8 cellular contexts compared by ENCODE assay signal in genomic region chr16:11094075-11094593, GRCh38.
DNase-seq lines count a peak whose midpoint lies in the region; ATAC-seq and TF ChIP-seq lines count a peak whose summit lies in the region.

No MANE protein-coding gene starts in this region.

- ATAC-seq in GM18498 (IDR thresholded peaks at IDR 0.05; ENCODE audit: unreplicated experiment) (peak; percentile 71), HCT116 (peak; percentile 82), HG02884 (IDR thresholded peaks at IDR 0.05; ENCODE audit: unreplicated experiment) (no peak)

- TF ChIP-seq POLR2A in HCT116 (IDR thresholded peaks at IDR 0.05; ENCODE audit: borderline replicate concordance, extremely low read depth, insufficient read depth, insufficient read length), result no peak

- H3K9me2 ChIP-seq in HCT116 (ENCODE audit: insufficient read depth), result no peaks in the 10 kb centered on the region

- no peaks in the 10 kb centered on the region for H3K27me3 ChIP-seq in HCT116 (ENCODE audit: insufficient read depth, low read length)

- H3K4me1 Mint-ChIP-seq in activated naive CD4-positive, alpha-beta T cell treated with anti-CD3 and anti-CD28 coated beads for 36 hours (ENCODE audit: low read depth), result peaks cover 70% of the 10 kb centered on the region
- H3K4me1 Mint-ChIP-seq in nephron progenitor cell, result peaks cover 61% of the 10 kb centered on the region

- RAD21 ChIA-PET in HCT116 (lab: Charles Lee; ENCODE audit: low non-redundant PET in 1 of 2, low total read pairs in 2 of 2, uncharacterized antibody in 2 of 2, unreplicated experiment in 2 of 2), result no interaction called here

- no peaks in the 10 kb centered on the region for H3K79me2 ChIP-seq in HCT116 (ENCODE audit: insufficient read depth, low read length)

- H3K9ac ChIP-seq in HCT116 (ENCODE audit: low read length), result peak overlapping the region; percentile 33

- H3K4me2 ChIP-seq in HCT116 (ENCODE audit: low read length), result peak overlapping the region; percentile 70

- POLR2A ChIA-PET in HCT116 (lab: Charles Lee), result no interaction called here

- no peaks in the 10 kb centered on the region for H3K9me3 ChIP-seq in HCT116 (ENCODE audit: control insufficient read depth in 1 of 2, insufficient read depth in 1 of 2, low read depth in 1 of 2, low read length in 2 of 2)

- no peaks in the 10 kb centered on the region for H3K9me3 Mint-ChIP-seq in activated naive CD4-positive, alpha-beta T cell treated with anti-CD3 and anti-CD28 coated beads for 36 hours
- H3K9me3 Mint-ChIP-seq in nephron progenitor cell, result no peaks in the 10 kb centered on the region

- TF ChIP-seq CTCF in HCT116 (IDR thresholded peaks at IDR 0.05 in 2 of 3, conservative IDR thresholded peaks at IDR 0.05 in 1 of 3; ENCODE audit: borderline replicate concordance in 1 of 3, insufficient read depth in 1 of 3, low read depth in 2 of 3, low read length in 2 of 3) (no peak), nephron progenitor cell (IDR thresholded peaks at IDR 0.05) (no peak)

- H3K27me3 Mint-ChIP-seq in activated naive CD4-positive, alpha-beta T cell treated with anti-CD3 and anti-CD28 coated beads for 36 hours (ENCODE audit: low read depth), result no peaks in the 10 kb centered on the region
- peaks cover 6% of the 10 kb centered on the region for H3K27me3 Mint-ChIP-seq in nephron progenitor cell (ENCODE audit: low read depth, poor library complexity)

- H3K36me3 ChIP-seq in HCT116 (ENCODE audit: control insufficient read depth in 1 of 2, insufficient read depth in 2 of 2, low read length in 2 of 2), result no peaks in the 10 kb centered on the region

- peaks cover 60 to 64% of the 10 kb centered on the region in 2 experiments for H3K4me1 ChIP-seq in HCT116 (ENCODE audit: control insufficient read depth in 1 of 2, insufficient read depth in 2 of 2, low read length in 2 of 2)

- DNase-seq in HCT116 (ENCODE audit: low read depth, low spot score), result peak; percentile 77
- DNase-seq in NOMO-1 (lab: John Stamatoyannopoulos, UW; ENCODE audit: unreplicated experiment in 2 of 2), result peak; percentile 56 to 70
- DNase-seq in activated naive CD4-positive, alpha-beta T cell treated with anti-CD3 and anti-CD28 coated beads for 36 hours, result peak; percentile 88
- no peak for DNase-seq in nephron progenitor cell
- no peak for DNase-seq in DMS153 treated with DMSO at 0.1 percent for 48 hours (lab: John Stamatoyannopoulos, UW; ENCODE audit: unreplicated experiment)
- no peak for DNase-seq in SHP77 (lab: John Stamatoyannopoulos, UW)

- H3K4me3 Mint-ChIP-seq in activated naive CD4-positive, alpha-beta T cell treated with anti-CD3 and anti-CD28 coated beads for 36 hours, result no peak overlapping the region
- H3K4me3 Mint-ChIP-seq in nephron progenitor cell, result no peak overlapping the region

- intact Hi-C loops in HCT116 (cut with micrococcal nuclease), result loop anchor here (5.0 kb wide), 1 partner anchor 102 kb away; no protein-coding TSS in a partner anchor
- intact Hi-C loops in activated naive CD4-positive, alpha-beta T cell treated with anti-CD3 and anti-CD28 coated beads for 36 hours (cut with micrococcal nuclease), result loop anchor here (1.0 to 10.0 kb wide), 10 partner anchors 15 to 491 kb away; partner anchors contain the start of genes LITAF and NUBP1

- no peaks in the 10 kb centered on the region for H4K20me1 ChIP-seq in HCT116 (ENCODE audit: insufficient read depth)

- H3K36me3 Mint-ChIP-seq in activated naive CD4-positive, alpha-beta T cell treated with anti-CD3 and anti-CD28 coated beads for 36 hours (ENCODE audit: low read depth), result peaks cover 8% of the 10 kb centered on the region
- H3K36me3 Mint-ChIP-seq in nephron progenitor cell (ENCODE audit: low read depth), result no peaks in the 10 kb centered on the region

- peak overlapping the region in 1 of 2 experiments; percentile 8; a peak in 1 of 4 replicates for H3K4me3 ChIP-seq in HCT116 (replicated peaks in 1 of 2; ENCODE audit: low read depth in 1 of 2, low read length in 2 of 2)

- no peak overlapping the region for H2AFZ ChIP-seq in HCT116 (ENCODE audit: low read depth, low read length, poor library complexity, severe bottlenecking)

- CTCF ChIA-PET in HCT116 (lab: Charles Lee), result no interaction called here
- CTCF ChIA-PET in activated naive CD4-positive, alpha-beta T cell treated with anti-CD3 and anti-CD28 coated beads for 36 hours (lab: Charles Lee), result interaction anchor here (0.7 to 2.6 kb wide), 13 partner anchors 11 to 162 kb away, joined by 3 to 14 read pairs (median 5); partner anchors contain the start of gene SOCS1

- H3K27ac ChIP-seq in HCT116 (ENCODE audit: low read depth, low read length), result peak overlapping the region; percentile 86

- TF ChIP-seq RAD21 in HCT116 (IDR thresholded peaks at IDR 0.05; ENCODE audit: low read depth), result peak; percentile 34; the same call in 1 of the 2 replicates

- BruUV-seq in HCT116 (replicated peaks; lab: Mats Ljungman, UMichigan), result no TSS peak

- peak overlapping the region; percentile 95 for H3K27ac Mint-ChIP-seq in activated naive CD4-positive, alpha-beta T cell treated with anti-CD3 and anti-CD28 coated beads for 36 hours
- H3K27ac Mint-ChIP-seq in nephron progenitor cell, result peak overlapping the region; percentile 46

TF ChIP-seq in HCT116, 20 proteins besides CTCF, POLR2A, EP300 and RAD21:
- TF ChIP-seq EZH2phosphoT487 (IDR thresholded peaks at IDR 0.05; ENCODE audit: borderline replicate concordance) (no peak), YY1 (IDR thresholded peaks at IDR 0.05; ENCODE audit: extremely low read depth, insufficient replicate concordance, low read depth, low read length) (peak; percentile 16), SIN3A (IDR thresholded peaks at IDR 0.05; ENCODE audit: low read depth) (peak; percentile 64; the same call in 1 of the 2 replicates), POLR2AphosphoS5 (IDR thresholded peaks at IDR 0.05; ENCODE audit: low read depth, low read length) (peak; percentile 24; the same call in 1 of the 2 replicates), REST (IDR thresholded peaks at IDR 0.05; ENCODE audit: low read depth) (no peak), FOSL1 (IDR thresholded peaks at IDR 0.05; ENCODE audit: low read depth) (peak; percentile 87), CBX3 (IDR thresholded peaks at IDR 0.05; ENCODE audit: low read depth) (peak; percentile 50; the same call in 1 of the 2 replicates), JUND (IDR thresholded peaks at IDR 0.05) (peak; percentile 75), MAX (IDR thresholded peaks at IDR 0.05) (peak; percentile 50; the same call in 1 of the 2 replicates), ZBTB33 (IDR thresholded peaks at IDR 0.05; ENCODE audit: extremely low read depth, insufficient replicate concordance, low read length) (no peak), SP1 (IDR thresholded peaks at IDR 0.05; ENCODE audit: low read depth) (peak; percentile 78)

Comparison
In these comparisons a context has a peak if more than half of its experiments do, and no peak if none do; other contexts are left out.
1. DNase-seq: peak in HCT116 (single experiment), NOMO-1 (2 of 2) and activated naive CD4-positive, alpha-beta T cell treated with anti-CD3 and anti-CD28 coated beads for 36 hours (single experiment); none in nephron progenitor cell (single experiment), DMS153 treated with DMSO at 0.1 percent for 48 hours (single experiment) and SHP77 (0 of 2).